Comparison of ENCODE assay signal across 23 cellular contexts in the genomic region with DNA sequence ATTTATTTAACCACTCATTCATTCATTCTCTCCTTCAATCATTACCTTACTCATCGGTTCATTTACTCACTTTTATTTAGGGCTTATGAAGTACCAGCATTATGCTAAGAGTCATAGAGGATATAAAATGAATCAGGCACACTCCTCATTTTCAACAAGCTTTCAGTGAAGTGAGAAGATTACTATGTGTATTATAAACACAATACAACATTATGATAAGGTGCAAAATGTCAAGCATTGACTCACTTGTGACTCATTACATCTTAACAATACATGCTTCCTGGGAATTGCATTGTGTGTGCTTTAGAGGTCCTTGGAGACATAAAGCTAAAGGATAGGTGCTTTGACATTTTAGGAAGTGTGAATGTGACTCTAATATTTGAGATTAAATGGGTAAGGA.
DNase-seq lines count a peak whose midpoint lies in the region; ATAC-seq, FAIRE-seq and TF ChIP-seq lines count a peak whose summit lies in the region.
"Had no signal": no experiment of that assay in that cellular context is flagged by ENCODE, and none has a peak within 500 bp of the region (broad histone marks: within the 10 kb centered on the region; RNA-seq: fewer than 3 reads in every experiment).

No MANE protein-coding gene starts in this region.

- in situ Hi-C loops in astrocyte of the spinal cord (cut with HindIII; ENCODE audit: low sequenced_read_pairs): no loop called here

- ATAC-seq in GM21825 (IDR thresholded peaks at IDR 0.05; ENCODE audit: unreplicated experiment) (no peak), Right ventricle myocardium inferior (no peak)
- ATAC-seq: activated T-helper 17 cell treated with anti-CD3 and anti-CD28 coated beads, Interleukin-2, amount 50 U/mL, for 72 hours; left colon had no signal

- DNase-seq in Daoy (ENCODE audit: low read depth) (peak; percentile 67), NCI-H1436 (lab: John Stamatoyannopoulos, UW) (peak; percentile 8), astrocyte of the spinal cord (ENCODE audit: low read depth, low spot score) (peak; percentile 45), keratinocyte (ENCODE audit: low read depth, low spot score) (peak; percentile 7), nucleus accumbens (lab: John Stamatoyannopoulos, UW) (no peak), Right ventricle myocardium inferior (ENCODE audit: missing footprints) (no peak), AML-193 (lab: John Stamatoyannopoulos, UW) (no peak)
- DNase-seq: activated CD4-positive, alpha-beta T cell treated with anti-CD3 and anti-CD28 coated beads for 4 hours; activated naive CD8-positive, alpha-beta T cell treated with anti-CD3 and anti-CD28 coated beads for 36 hours; CD4-positive, alpha-beta T cell; erythroblast; Karpas-422; left colon; NCI-H1092 treated with DMSO at 0.1 percent for 48 hours; NCI-H524 treated with DMSO at 0.1 percent for 48 hours; posterior cingulate gyrus; Right ventricle myocardium superior; stimulated activated naive CD4-positive, alpha-beta T cell had no signal

- H2AFZ ChIP-seq in keratinocyte (ENCODE audit: control insufficient read depth, low read length): no peak overlapping the region

- no peaks in the 10 kb centered on the region for H3K9me3 ChIP-seq in keratinocyte (ENCODE audit: control insufficient read depth, low read depth, low read length)

- no peak overlapping the region for H3K4me3 ChIP-seq in astrocyte of the spinal cord (ENCODE audit: low read depth, low read length)
- no peak overlapping the region for H3K4me3 ChIP-seq in keratinocyte (ENCODE audit: control insufficient read depth in 2 of 3, extremely low read depth in 1 of 3, insufficient read depth in 2 of 3, low read depth in 1 of 3, low read length in 3 of 3)

- no peaks in the 10 kb centered on the region for H4K20me1 ChIP-seq in keratinocyte (ENCODE audit: control insufficient read depth, extremely low read depth, insufficient read depth, low read length)

- no peak overlapping the region for H3K27ac ChIP-seq in keratinocyte (ENCODE audit: control insufficient read depth, insufficient read depth, low read length)

- no peak overlapping the region for H3K4me2 ChIP-seq in keratinocyte (ENCODE audit: control insufficient read depth, extremely low read depth, insufficient read depth, low read depth, low read length)

- dilution Hi-C loops in keratinocyte (cut with MboI; ENCODE audit: extremely low pct_ligation_motif_present, low sequenced_read_pairs): no loop called here

- no peaks in the 10 kb centered on the region for H3K79me2 ChIP-seq in keratinocyte (ENCODE audit: control insufficient read depth, insufficient read depth, low read length)

- TF ChIP-seq CTCF in astrocyte of the spinal cord (IDR thresholded peaks at IDR 0.05; ENCODE audit: low read depth, low read length) (no peak), keratinocyte (optimal IDR thresholded peaks at IDR 0.05 in 1 of 3, IDR thresholded peaks at IDR 0.05 in 1 of 3, conservative IDR thresholded peaks at IDR 0.05 in 1 of 3; ENCODE audit: extremely low read depth in 1 of 3, insufficient read depth in 2 of 3, low read length in 3 of 3) (no peak)

- no peak overlapping the region for H3K9ac ChIP-seq in keratinocyte (ENCODE audit: control insufficient read depth, extremely low read depth, insufficient read depth, low read length)

- H3K9me1 ChIP-seq in keratinocyte (ENCODE audit: control insufficient read depth, extremely low read depth, insufficient read depth, low read length): no peaks in the 10 kb centered on the region

- intact Hi-C loops in Right ventricle myocardium inferior (cut with DNase I): no loop called here

- no peaks in the 10 kb centered on the region for H3K4me1 ChIP-seq in keratinocyte (ENCODE audit: control insufficient read depth, extremely low read depth, insufficient read depth, low read length)

- no peaks in the 10 kb centered on the region for H3K27me3 ChIP-seq in keratinocyte (ENCODE audit: control insufficient read depth, extremely low read depth, insufficient read depth, low read length)

- no peak for FAIRE-seq in keratinocyte (lab: Jason Lieb, UNC)
- FAIRE-seq: GM12891, H1, HTR-8/SVneo had no signal

- no peaks in the 10 kb centered on the region for H3K36me3 ChIP-seq in keratinocyte (ENCODE audit: control insufficient read depth in 2 of 2, extremely low read depth in 1 of 2, insufficient read depth in 2 of 2, low read length in 2 of 2)

Comparison
In these comparisons a context has a peak if more than half of its experiments do, and no peak if none do; other contexts are left out.
1. DNase-seq: peak in Daoy (single experiment), NCI-H1436 (single experiment), astrocyte of the spinal cord (single experiment) and keratinocyte (single experiment); none in nucleus accumbens (0 of 56), Right ventricle myocardium inferior (single experiment) and AML-193 (0 of 2).